12 cellular contexts compared by ENCODE assay signal in genomic region chr14:69008411-69008810, GRCh38. TPM values are rescaled to one million over a fixed set of nuclear protein-coding genes. Genes with fewer than 3 reads are reported as not detected.
DNase-seq lines count a peak whose midpoint lies in the region; ATAC-seq lines count a peak whose summit lies in the region.
"Had no signal": no experiment of that assay in that cellular context is flagged by ENCODE, and none has a peak within 500 bp of the region (broad histone marks: within the 10 kb centered on the region; RNA-seq: fewer than 3 reads in every experiment).

No MANE protein-coding gene starts in this region.

- DNase-seq in EH (ENCODE audit: low read depth) (peak; percentile 67), NCI-H2171 treated with DMSO at 0.1 percent for 48 hours (lab: John Stamatoyannopoulos, UW) (peak; percentile 68), dermis blood vessel endothelial cell (peak; percentile 51), renal cortical epithelial cell (ENCODE audit: low read depth) (peak; percentile 50), SHP77 (lab: John Stamatoyannopoulos, UW) (no peak)
- DNase-seq: activated CD4-positive, alpha-beta T cell treated with anti-CD3 and anti-CD28 coated beads, Interleukin-2, amount 50 U/mL, for 1 hour; naive B cell; stimulated activated CD4-positive, alpha-beta T cell treated with anti-CD3 and anti-CD28 coated beads, Interleukin-15, amount 100 ng/mL, for 24 hours; T-helper 17 cell had no signal

- no peak for ATAC-seq in GM19452 (IDR thresholded peaks at IDR 0.05; ENCODE audit: unreplicated experiment)
- ATAC-seq in HG02642 (IDR thresholded peaks at IDR 0.05; ENCODE audit: poor library complexity, unreplicated experiment) = no peak
- ATAC-seq in HG02870 (IDR thresholded peaks at IDR 0.05; ENCODE audit: unreplicated experiment) = no peak
- ATAC-seq: T-helper 17 cell had no signal

RNA-seq across cellular contexts. Expression of gene ACTN1, which starts 29.3 kb away (rescaled TPM):
- total RNA-seq in dermis blood vessel endothelial cell (233 and 441 TPM in 2 replicates), renal cortical epithelial cell (304 and 802 TPM in 2 replicates)

Comparison
In these comparisons a context has a peak if more than half of its experiments do, and no peak if none do; other contexts are left out.
1. DNase-seq: peak in EH (single experiment), NCI-H2171 treated with DMSO at 0.1 percent for 48 hours (single experiment), dermis blood vessel endothelial cell (single experiment) and renal cortical epithelial cell (single experiment); none in SHP77 (0 of 2).